ENCODE assay signal across 8 cellular contexts in the genomic region with DNA sequence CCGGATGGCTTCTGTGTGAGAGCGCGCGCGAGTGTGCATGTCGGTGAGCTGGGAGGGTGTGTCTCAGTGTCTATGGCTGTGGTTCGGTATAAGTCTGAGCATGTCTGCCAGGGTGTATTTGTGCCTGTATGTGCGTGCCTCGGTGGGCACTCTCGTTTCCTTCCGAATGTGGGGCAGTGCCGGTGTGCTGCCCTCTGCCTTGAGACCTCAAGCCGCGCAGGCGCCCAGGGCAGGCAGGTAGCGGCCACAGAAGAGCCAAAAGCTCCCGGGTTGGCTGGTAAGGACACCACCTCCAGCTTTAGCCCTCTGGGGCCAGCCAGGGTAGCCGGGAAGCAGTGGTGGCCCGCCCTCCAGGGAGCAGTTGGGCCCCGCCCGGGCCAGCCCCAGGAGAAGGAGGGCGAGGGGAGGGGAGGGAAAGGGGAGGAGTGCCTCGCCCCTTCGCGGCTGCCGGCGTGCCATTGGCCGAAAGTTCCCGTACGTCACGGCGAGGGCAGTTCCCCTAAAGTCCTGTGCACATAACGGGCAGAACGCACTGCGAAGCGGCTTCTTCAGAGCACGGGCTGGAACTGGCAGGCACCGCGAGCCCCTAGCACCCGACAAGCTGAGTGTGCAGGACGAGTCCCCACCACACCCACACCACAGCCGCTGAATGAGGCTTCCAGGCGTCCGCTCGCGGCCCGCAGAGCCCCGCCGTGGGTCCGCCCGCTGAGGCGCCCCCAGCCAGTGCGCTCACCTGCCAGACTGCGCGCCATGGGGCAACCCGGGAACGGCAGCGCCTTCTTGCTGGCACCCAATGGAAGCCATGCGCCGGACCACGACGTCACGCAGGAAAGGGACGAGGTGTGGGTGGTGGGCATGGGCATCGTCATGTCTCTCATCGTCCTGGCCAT. TPM values are rescaled to one million over a fixed set of nuclear protein-coding genes. Genes with fewer than 3 reads are reported as not detected.
DNase-seq lines count a peak whose midpoint lies in the region; ATAC-seq and TF ChIP-seq lines count a peak whose summit lies in the region.

A gene (plus strand): TSS at position 530 of the 890 bp plus-strand sequence. CDS start 221 bp downstream, at position 751.

- TF ChIP-seq POLR2A in spleen (IDR thresholded peaks at IDR 0.05), result peak; percentile 85 to 98 (median 95)

- no peaks in the 10 kb centered on the region for H3K27me3 ChIP-seq in spleen (replicated peaks in 1 of 7)

- peaks cover 12 to 94% (median 74%) of the 10 kb centered on the region in 6 donors for H3K4me1 ChIP-seq in spleen

- no peaks in the 10 kb centered on the region for H3K9me3 Mint-ChIP-seq in activated B cell treated with CpG ODN at 0.5 μM for 24 hours

- DNase-seq in NCI-H187 (lab: John Stamatoyannopoulos, UW) (peak; percentile 26 to 74), activated B cell treated with CpG ODN at 0.5 μM for 24 hours (peak; percentile 84), cardiac fibroblast (ENCODE audit: low read depth in 2 of 2) (peak; percentile 81 to 87), inferior parietal cortex (ENCODE audit: extremely low spot score) (peak; percentile 65), spleen (peak; percentile 99), AML-193 (lab: John Stamatoyannopoulos, UW) (no peak)

- no peaks in the 10 kb centered on the region for H3K36me3 ChIP-seq in spleen

- ATAC-seq in GM18498 (IDR thresholded peaks at IDR 0.05; ENCODE audit: unreplicated experiment) (peak; percentile 97), HG02840 (IDR thresholded peaks at IDR 0.05; ENCODE audit: low FRiP score, unreplicated experiment) (peak; percentile 98), activated B cell treated with CpG ODN at 0.5 μM for 24 hours (ENCODE audit: low read depth) (peak; percentile 89)

- TF ChIP-seq CTCF in activated B cell treated with CpG ODN at 0.5 μM for 24 hours (IDR thresholded peaks at IDR 0.05) (no peak), cardiac fibroblast (IDR thresholded peaks at IDR 0.05; ENCODE audit: low read depth, low read length) (no peak), spleen (IDR thresholded peaks at IDR 0.05 in 8 of 11, conservative IDR thresholded peaks at IDR 0.05 in 3 of 11) (peak in 6 of 11 experiments; percentile 14 to 50 (median 30))

- H3K4me3 Mint-ChIP-seq in activated B cell treated with CpG ODN at 0.5 μM for 24 hours, result peak within 1 kb of the TSS; percentile 89

- no peaks in the 10 kb centered on the region for H3K27me3 Mint-ChIP-seq in activated B cell treated with CpG ODN at 0.5 μM for 24 hours

- peak within 1 kb of the TSS; percentile 68 to 69 for H3K4me3 ChIP-seq in cardiac fibroblast (replicated peaks in 1 of 2; ENCODE audit: low read depth in 2 of 2, low read length in 2 of 2)
- H3K4me3 ChIP-seq in spleen, result peak within 1 kb of the TSS; percentile 26 to 89 (median 64)

- H3K27ac Mint-ChIP-seq in activated B cell treated with CpG ODN at 0.5 μM for 24 hours, result peak within 1 kb of the TSS; percentile 98

- CTCF ChIA-PET in activated B cell treated with CpG ODN at 0.5 μM for 24 hours (lab: Charles Lee), result interaction anchor here (1.1 kb wide), 1 partner anchor 95 kb away, joined by 3 read pairs; no protein-coding TSS in a partner anchor

- no peaks in the 10 kb centered on the region for H3K9me3 ChIP-seq in spleen

- peaks cover 76% of the 10 kb centered on the region for H3K4me1 Mint-ChIP-seq in activated B cell treated with CpG ODN at 0.5 μM for 24 hours

- no peaks in the 10 kb centered on the region for H3K36me3 Mint-ChIP-seq in activated B cell treated with CpG ODN at 0.5 μM for 24 hours (ENCODE audit: low read depth)

- POLR2A ChIA-PET in activated B cell treated with CpG ODN at 0.5 μM for 24 hours (lab: Charles Lee), result interaction anchor here (0.6 to 2.3 kb wide), 13 partner anchors 8 to 529 kb away, joined by 3 to 19 read pairs (median 5); no protein-coding TSS in a partner anchor

- 1 to 10% (median 2%) methylated on average over 10 to 66 of the region's 66 CpGs for WGBS in spleen, 5 donors

- intact Hi-C loops in activated B cell treated with CpG ODN at 0.5 μM for 24 hours (cut with micrococcal nuclease) (loop anchor here (1.0 to 10.0 kb wide), 5 partner anchors 10 to 1128 kb away; a partner anchor contains a TSS), spleen (cut with DNase I; ENCODE audit: low total_unique reads) (no loop called here)

- H3K27ac ChIP-seq in spleen, result peak within 1 kb of the TSS; percentile 59 to 98 (median 94)

RNA-seq across cellular contexts. Expression of the gene that starts here (rescaled TPM):
- total RNA-seq in activated B cell treated with CpG ODN at 0.5 μM for 24 hours, result 3.2 TPM in 2 replicates
- 10 to 100 TPM in 4 of 7 donors, 1 to 10 TPM in 3; 8.7 to 23.1 (median 14.9) TPM for total RNA-seq in spleen
- polyA plus RNA-seq in spleen, result 1 to 10 TPM; 1.2 to 3.1 (median 2.4) TPM

Comparison
In these comparisons a context has a peak if more than half of its experiments do, and no peak if none do; other contexts are left out.
1. DNase-seq: peak in NCI-H187 (2 of 2), activated B cell treated with CpG ODN at 0.5 μM for 24 hours (single experiment), cardiac fibroblast (2 of 2), inferior parietal cortex (single experiment) and spleen (single experiment); none in AML-193 (0 of 2).
2. CTCF ChIP-seq: peak in spleen (6 of 11); none in activated B cell treated with CpG ODN at 0.5 μM for 24 hours (single experiment) and cardiac fibroblast (single experiment).
3. Peak in every context shown above with its lines, with median percentiles within 50 percentile points of each other: ATAC-seq.